Comparison of ENCODE assay signal across 8 cellular contexts in the genomic region with DNA sequence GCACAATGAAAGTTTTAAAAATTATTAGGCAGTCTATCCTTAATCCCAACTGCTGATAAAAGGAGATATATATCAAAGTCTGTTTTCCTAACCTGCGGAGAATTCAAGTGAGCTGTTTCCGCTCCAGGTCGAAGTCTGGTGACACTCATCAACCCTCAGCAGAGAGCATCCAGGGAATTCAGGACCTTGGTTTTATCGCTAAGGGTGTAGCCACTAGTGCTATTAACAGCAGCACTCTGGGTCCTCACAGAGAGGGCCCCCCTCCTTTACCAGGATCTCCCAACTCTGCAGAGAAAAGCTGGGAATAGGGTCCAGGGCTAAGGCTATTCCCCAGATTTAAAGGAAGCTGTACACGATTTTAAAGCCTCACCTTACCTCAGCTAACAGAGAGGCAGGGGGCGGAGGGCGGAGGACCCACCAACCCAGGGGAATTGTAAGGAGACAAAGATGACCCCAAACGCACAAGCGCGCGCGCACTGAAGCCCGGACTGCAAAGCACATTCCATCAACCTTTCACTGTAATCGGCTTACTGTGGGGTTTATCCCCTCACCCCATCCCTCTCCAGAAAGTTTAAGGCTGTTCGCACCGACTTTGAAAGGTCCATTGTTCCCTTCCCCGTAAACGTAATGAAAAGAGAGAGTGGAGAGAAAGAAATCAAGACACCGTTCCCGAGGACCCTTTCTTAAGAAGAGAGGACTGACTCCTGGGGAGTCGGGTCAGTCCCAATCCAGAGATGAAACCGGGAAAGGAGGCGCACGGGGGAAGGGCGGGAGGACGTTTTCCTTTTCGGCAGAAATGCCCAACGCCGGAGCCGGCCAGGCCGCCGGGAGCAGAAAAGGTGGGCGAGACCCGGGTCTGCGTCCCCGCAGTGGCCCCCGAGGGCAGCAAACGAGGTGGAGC. TPM values are rescaled to one million over a fixed set of nuclear protein-coding genes. Genes with fewer than 3 reads are reported as not detected.
DNase-seq lines count a peak whose midpoint lies in the region; ATAC-seq and TF ChIP-seq lines count a peak whose summit lies in the region.

No MANE protein-coding gene starts in this region.

- H3K4me3 ChIP-seq in stomach, result peak overlapping the region; percentile 72 to 91 (median 82)

- no peak for ATAC-seq in GM21390 (IDR thresholded peaks at IDR 0.05; ENCODE audit: unreplicated experiment)
- ATAC-seq in GM21723 (IDR thresholded peaks at IDR 0.05; ENCODE audit: unreplicated experiment), result no peak

- no peaks in the 10 kb centered on the region for H3K27me3 ChIP-seq in stomach

- no peaks in the 10 kb centered on the region for H3K36me3 ChIP-seq in stomach

- H3K4me1 ChIP-seq in stomach, result peaks cover 33 to 69% (median 53%) of the 10 kb centered on the region in 4 donors

- no peak for TF ChIP-seq POLR2A in stomach (IDR thresholded peaks at IDR 0.05)

- peaks cover 43% of the 10 kb centered on the region for H3K4me1 Mint-ChIP-seq in MCF 10A (ENCODE audit: insufficient read depth, unreplicated experiment)

- H3K27me3 Mint-ChIP-seq in MCF 10A (ENCODE audit: insufficient read depth, unreplicated experiment), result no peaks in the 10 kb centered on the region

- CTCF ChIA-PET in MCF 10A (lab: Yijun Ruan, JAX), result interaction anchor here (0.6 to 7.0 kb wide), 15 partner anchors 8 to 518 kb away, joined by 3 to 91 read pairs (median 7); no protein-coding TSS in a partner anchor

- DNase-seq in D341Med (ENCODE audit: low spot score) (peak; percentile 47), NCI-H82 treated with DMSO at 0.1 percent for 48 hours (lab: John Stamatoyannopoulos, UW; ENCODE audit: unreplicated experiment) (peak; percentile 36), MCF 10A (ENCODE audit: unreplicated experiment) (peak; percentile 39), kidney tubule cell (ENCODE audit: low spot score) (peak; percentile 35), stomach (peak; percentile 34), mesenteric fat pad (ENCODE audit: low spot score) (no peak)

- no peaks in the 10 kb centered on the region for H3K9me3 Mint-ChIP-seq in MCF 10A (ENCODE audit: unreplicated experiment)

- peak overlapping the region; percentile 75 for H3K27ac Mint-ChIP-seq in MCF 10A (ENCODE audit: low read depth, unreplicated experiment)

- no peaks in the 10 kb centered on the region for H3K9me3 ChIP-seq in stomach

- peak overlapping the region; percentile 94 to 100 (median 98) for H3K27ac ChIP-seq in stomach

- POLR2A ChIA-PET in MCF 10A (lab: Yijun Ruan, JAX), result interaction anchor here (0.6 to 4.7 kb wide), 25 partner anchors 9 to 967 kb away, joined by 3 to 75 read pairs (median 4); no protein-coding TSS in a partner anchor

- intact Hi-C loops in MCF 10A (cut with micrococcal nuclease) (loop anchor here (2.0 to 5.0 kb wide), 3 partner anchors 41 to 277 kb away; partner anchors contain the start of genes ABHD17B and C9orf85), stomach (cut with DNase I; ENCODE audit: low total_unique reads) (no loop called here)

- BruUV-seq in MCF 10A (replicated peaks; lab: Mats Ljungman, UMichigan), result TSS peak; percentile 58

- no peaks in the 10 kb centered on the region for H3K36me3 Mint-ChIP-seq in MCF 10A (ENCODE audit: insufficient read depth, unreplicated experiment)

- 2 to 3% (median 3%) methylated on average over 36 to 38 of the region's 38 CpGs for WGBS in stomach, 5 donors

- TF ChIP-seq EP300 in stomach (IDR thresholded peaks at IDR 0.05), result no peak

- TF ChIP-seq CTCF in MCF 10A (IDR thresholded peaks at IDR 0.05; ENCODE audit: unreplicated experiment) (no peak), stomach (IDR thresholded peaks at IDR 0.05) (no peak)

- peak overlapping the region; percentile 92 for H3K4me3 Mint-ChIP-seq in MCF 10A (ENCODE audit: unreplicated experiment)

RNA-seq across cellular contexts. Expression of gene CEMIP2, which starts 0.6 kb away (rescaled TPM):
- total RNA-seq in MCF 10A (2022) (13.7 and 17.7 TPM in 2 replicates), stomach (100 to 1,000 TPM in 3 of 5 donors, 10 to 100 TPM in 2; 40.3 to 218 (median 187) TPM), mesenteric fat pad (108 TPM)
- 10 to 100 TPM; 12.4 to 28.8 (median 13.6) TPM for polyA plus RNA-seq in stomach
